ENCODE assay signal across 1 cellular context in the genomic region with DNA sequence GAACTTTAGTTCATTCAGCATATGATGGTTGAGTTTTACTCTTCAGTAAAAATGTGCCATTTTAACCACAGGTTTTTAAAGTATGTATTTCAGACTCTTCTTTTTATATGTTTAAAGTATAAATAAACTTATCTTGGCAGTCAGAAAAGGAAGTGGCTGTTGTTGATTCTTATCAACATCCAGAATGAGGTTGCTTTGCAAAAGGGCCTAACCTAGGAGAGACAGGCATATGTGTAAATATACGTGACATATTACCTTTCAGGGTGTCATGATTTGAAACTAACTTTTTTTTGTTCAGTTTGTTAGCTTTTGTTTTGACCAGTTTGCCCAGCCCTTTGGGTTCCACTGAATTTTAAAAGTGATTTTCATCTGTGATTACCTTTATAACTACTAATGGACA.
TF ChIP-seq lines count a peak whose summit lies in the region.

No MANE protein-coding gene starts in this region.

TF ChIP-seq in GM12878, 131 proteins besides CTCF, POLR2A, EP300 and RAD21:
- no peak for TF ChIP-seq NFXL1 (IDR thresholded peaks at IDR 0.05; ENCODE audit: borderline replicate concordance)
- TF ChIP-seq YBX1 (IDR thresholded peaks at IDR 0.05) = no peak
- TF ChIP-seq, protein P1, sequence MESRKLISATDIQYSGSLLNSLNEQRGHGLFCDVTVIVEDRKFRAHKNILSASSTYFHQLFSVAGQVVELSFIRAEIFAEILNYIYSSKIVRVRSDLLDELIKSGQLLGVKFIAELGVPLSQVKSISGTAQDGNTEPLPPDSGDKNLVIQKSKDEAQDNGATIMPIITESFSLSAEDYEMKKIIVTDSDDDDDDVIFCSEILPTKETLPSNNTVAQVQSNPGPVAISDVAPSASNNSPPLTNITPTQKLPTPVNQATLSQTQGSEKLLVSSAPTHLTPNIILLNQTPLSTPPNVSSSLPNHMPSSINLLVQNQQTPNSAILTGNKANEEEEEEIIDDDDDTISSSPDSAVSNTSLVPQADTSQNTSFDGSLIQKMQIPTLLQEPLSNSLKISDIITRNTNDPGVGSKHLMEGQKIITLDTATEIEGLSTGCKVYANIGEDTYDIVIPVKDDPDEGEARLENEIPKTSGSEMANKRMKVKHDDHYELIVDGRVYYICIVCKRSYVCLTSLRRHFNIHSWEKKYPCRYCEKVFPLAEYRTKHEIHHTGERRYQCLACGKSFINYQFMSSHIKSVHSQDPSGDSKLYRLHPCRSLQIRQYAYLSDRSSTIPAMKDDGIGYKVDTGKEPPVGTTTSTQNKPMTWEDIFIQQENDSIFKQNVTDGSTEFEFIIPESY (IDR thresholded peaks at IDR 0.05) = no peak
- no peak for TF ChIP-seq ZBED1 (IDR thresholded peaks at IDR 0.05; ENCODE audit: borderline replicate concordance)
- TF ChIP-seq EED (IDR thresholded peaks at IDR 0.05; ENCODE audit: low read depth) = no peak
- TF ChIP-seq ESRRA (IDR thresholded peaks at IDR 0.05; ENCODE audit: low read length) = no peak
- TF ChIP-seq ZNF274 (IDR thresholded peaks at IDR 0.05; ENCODE audit: insufficient read depth, insufficient read length) = no peak
- no peak for TF ChIP-seq ZSCAN29 (IDR thresholded peaks at IDR 0.05)
- TF ChIP-seq PAX8 (IDR thresholded peaks at IDR 0.05) = no peak
- no peak for TF ChIP-seq TCF3 (IDR thresholded peaks at IDR 0.05; ENCODE audit: borderline replicate concordance, insufficient read depth, low read depth, low read length)
- TF ChIP-seq, protein P2, sequence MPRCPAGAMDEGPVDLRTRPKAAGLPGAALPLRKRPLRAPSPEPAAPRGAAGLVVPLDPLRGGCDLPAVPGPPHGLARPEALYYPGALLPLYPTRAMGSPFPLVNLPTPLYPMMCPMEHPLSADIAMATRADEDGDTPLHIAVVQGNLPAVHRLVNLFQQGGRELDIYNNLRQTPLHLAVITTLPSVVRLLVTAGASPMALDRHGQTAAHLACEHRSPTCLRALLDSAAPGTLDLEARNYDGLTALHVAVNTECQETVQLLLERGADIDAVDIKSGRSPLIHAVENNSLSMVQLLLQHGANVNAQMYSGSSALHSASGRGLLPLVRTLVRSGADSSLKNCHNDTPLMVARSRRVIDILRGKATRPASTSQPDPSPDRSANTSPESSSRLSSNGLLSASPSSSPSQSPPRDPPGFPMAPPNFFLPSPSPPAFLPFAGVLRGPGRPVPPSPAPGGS (IDR thresholded peaks at IDR 0.05; ENCODE audit: borderline replicate concordance, insufficient read depth, low read depth, low read length, poor library complexity, severe bottlenecking) = no peak
- no peak for TF ChIP-seq IKZF2 (IDR thresholded peaks at IDR 0.05)
- no peak for TF ChIP-seq HCFC1 (IDR thresholded peaks at IDR 0.05; ENCODE audit: low read length)
- no peak for TF ChIP-seq BCL11A (IDR thresholded peaks at IDR 0.05; ENCODE audit: low read depth, low read length)
- TF ChIP-seq PAX5 (IDR thresholded peaks at IDR 0.05; ENCODE audit: borderline replicate concordance, low read depth, low read length) = no peak
- TF ChIP-seq RCOR1 (conservative IDR thresholded peaks at IDR 0.05; ENCODE audit: low read depth, low read length) = no peak
- no peak for TF ChIP-seq GATAD2B (conservative IDR thresholded peaks at IDR 0.05; ENCODE audit: low read depth)
- TF ChIP-seq, protein P3, sequence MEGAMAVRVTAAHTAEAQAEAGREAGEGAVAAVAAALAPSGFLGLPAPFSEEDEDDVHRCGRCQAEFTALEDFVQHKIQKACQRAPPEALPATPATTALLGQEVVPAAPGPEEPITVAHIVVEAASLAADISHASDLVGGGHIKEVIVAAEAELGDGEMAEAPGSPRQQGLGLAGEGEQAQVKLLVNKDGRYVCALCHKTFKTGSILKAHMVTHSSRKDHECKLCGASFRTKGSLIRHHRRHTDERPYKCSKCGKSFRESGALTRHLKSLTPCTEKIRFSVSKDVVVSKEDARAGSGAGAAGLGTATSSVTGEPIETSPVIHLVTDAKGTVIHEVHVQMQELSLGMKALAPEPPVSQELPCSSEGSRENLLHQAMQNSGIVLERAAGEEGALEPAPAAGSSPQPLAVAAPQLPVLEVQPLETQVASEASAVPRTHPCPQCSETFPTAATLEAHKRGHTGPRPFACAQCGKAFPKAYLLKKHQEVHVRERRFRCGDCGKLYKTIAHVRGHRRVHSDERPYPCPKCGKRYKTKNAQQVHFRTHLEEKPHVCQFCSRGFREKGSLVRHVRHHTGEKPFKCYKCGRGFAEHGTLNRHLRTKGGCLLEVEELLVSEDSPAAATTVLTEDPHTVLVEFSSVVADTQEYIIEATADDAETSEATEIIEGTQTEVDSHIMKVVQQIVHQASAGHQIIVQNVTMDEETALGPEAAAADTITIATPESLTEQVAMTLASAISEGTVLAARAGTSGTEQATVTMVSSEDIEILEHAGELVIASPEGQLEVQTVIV (IDR thresholded peaks at IDR 0.05; ENCODE audit: borderline replicate concordance, partially characterized antibody) = no peak
- no peak for TF ChIP-seq BACH1 (IDR thresholded peaks at IDR 0.05; ENCODE audit: borderline replicate concordance)
